ENCODE assay signal across 8 cellular contexts in genomic region chr6:30885999-30886896, GRCh38. TPM values are rescaled to one million over a fixed set of nuclear protein-coding genes. Genes with fewer than 3 reads are reported as not detected.
DNase-seq lines count a peak whose midpoint lies in the region; ATAC-seq and TF ChIP-seq lines count a peak whose summit lies in the region.

No MANE protein-coding gene starts in this region.

- DNase-seq in T-helper 2 cell treated with Interferon-gamma antibody and Interleukin-4, amounts not matched to agents 5 μg/mL and 100 μg/mL, for 36 hours (ENCODE audit: low spot score): no peak
- no peak for DNase-seq in T-helper 2 cell
- peak; percentile 81 for DNase-seq in NCI-H345 (lab: John Stamatoyannopoulos, UW)
- DNase-seq in adrenal gland: peak; percentile 78 to 95 (median 91)
- DNase-seq in left cardiac atrium: peak; percentile 73
- DNase-seq in ovary: peak; percentile 75 to 82 (median 78)
- no peak for DNase-seq in GM19238 (ENCODE audit: insufficient read length, low spot score)
- DNase-seq in activated CD4-positive, CD25-positive, alpha-beta regulatory T cell (lab: John Stamatoyannopoulos, UW): no peak

- H3K27me3 ChIP-seq in adrenal gland (no peaks in the 10 kb centered on the region), ovary (no peaks in the 10 kb centered on the region)

- no peaks in the 10 kb centered on the region for H3K9me3 ChIP-seq in adrenal gland (replicated peaks in 1 of 3)
- H3K9me3 ChIP-seq in ovary: no peaks in the 10 kb centered on the region

- H3K27ac ChIP-seq in adrenal gland: peak overlapping the region in 4 of 5 donors; percentile 28 to 88 (median 72)
- H3K27ac ChIP-seq in ovary: peak overlapping the region; percentile 87 to 97

- WGBS in adrenal gland, 4 donors: 14 to 36% (median 25%) methylated on average over 14 to 18 of the region's 18 CpGs
- WGBS in ovary, 3 donors: 7 to 13% (median 9%) methylated on average over 17 to 18 of the region's 18 CpGs

- peak; percentile 36 to 89 for TF ChIP-seq POLR2A in adrenal gland (IDR thresholded peaks at IDR 0.05)
- no peak for TF ChIP-seq POLR2A in ovary (IDR thresholded peaks at IDR 0.05)

- ATAC-seq in left cardiac atrium: peak; percentile 25 to 64

- peak overlapping the region; percentile 60 for H3K4me3 Mint-ChIP-seq in T-helper 2 cell treated with Interferon-gamma antibody and Interleukin-4, amounts not matched to agents 5 μg/mL and 100 μg/mL, for 36 hours

- peaks cover 17% of the 10 kb centered on the region for H3K4me1 Mint-ChIP-seq in T-helper 2 cell treated with Interferon-gamma antibody and Interleukin-4, amounts not matched to agents 5 μg/mL and 100 μg/mL, for 36 hours (ENCODE audit: low read depth)

- H3K27me3 Mint-ChIP-seq in T-helper 2 cell treated with Interferon-gamma antibody and Interleukin-4, amounts not matched to agents 5 μg/mL and 100 μg/mL, for 36 hours (ENCODE audit: low read depth): peaks cover 2% of the 10 kb centered on the region

- TF ChIP-seq CTCF in adrenal gland (IDR thresholded peaks at IDR 0.05) (no peak), ovary (IDR thresholded peaks at IDR 0.05) (no peak)

- intact Hi-C loops in adrenal gland (cut with DNase I): loop anchor here in 1 of 2 donors (10.0 kb wide), 1 partner anchor 141 kb away; the partner anchor contains the start of genes FLOT1 and IER3
- intact Hi-C loops in left cardiac atrium (cut with DNase I): no loop called here
- intact Hi-C loops in ovary (cut with DNase I): loop anchor here in 3 of 4 donors (10.0 kb wide), 2 partner anchors 141 to 201 kb away; partner anchors contain the start of genes FLOT1 (in 2 of the 3), IER3 (in 2 of the 3) and PPP1R18 (in 2 of the 3)

- H3K4me1 ChIP-seq in adrenal gland (replicated peaks in 1 of 2): peaks cover 26 to 47% of the 10 kb centered on the region in 2 donors
- peaks cover 16% of the 10 kb centered on the region for H3K4me1 ChIP-seq in ovary (ENCODE audit: insufficient read depth)

- no peaks in the 10 kb centered on the region for H3K9me3 Mint-ChIP-seq in T-helper 2 cell treated with Interferon-gamma antibody and Interleukin-4, amounts not matched to agents 5 μg/mL and 100 μg/mL, for 36 hours

- H3K36me3 Mint-ChIP-seq in T-helper 2 cell treated with Interferon-gamma antibody and Interleukin-4, amounts not matched to agents 5 μg/mL and 100 μg/mL, for 36 hours (ENCODE audit: low read depth): no peaks in the 10 kb centered on the region

- H3K27ac Mint-ChIP-seq in T-helper 2 cell treated with Interferon-gamma antibody and Interleukin-4, amounts not matched to agents 5 μg/mL and 100 μg/mL, for 36 hours: no peak overlapping the region

- no peak for TF ChIP-seq EP300 in ovary (IDR thresholded peaks at IDR 0.05)

- H3K36me3 ChIP-seq in adrenal gland (replicated peaks in 1 of 2) (peaks cover 0 to 14% of the 10 kb centered on the region in 2 donors), ovary (no peaks in the 10 kb centered on the region)

- H3K4me3 ChIP-seq in adrenal gland: peak overlapping the region in 1 of 4 donors; percentile 93
- H3K4me3 ChIP-seq in ovary: peak overlapping the region; percentile 82

RNA-seq across cellular contexts. Expression of gene DDR1, which starts 1.9 kb away (rescaled TPM):
- 100 to 1,000 TPM in 4 of 8 donors, 10 to 100 TPM in 4; 38.5 to 239 (median 105) TPM for total RNA-seq in adrenal gland
- 10 to 100 TPM; 18.0 to 53.3 (median 50.5) TPM for polyA plus RNA-seq in adrenal gland
- 10 to 100 TPM; 58.4 to 60.2 TPM for total RNA-seq in left cardiac atrium
- 100 to 1,000 TPM in 2 of 7 donors, 10 to 100 TPM in 5; 20.1 to 116 (median 83.7) TPM for total RNA-seq in ovary
- 10 to 100 TPM; 21.7 to 35.4 TPM for polyA plus RNA-seq in ovary

RNA-seq across cellular contexts. Expression of gene GTF2H4, which starts 21.8 kb away (rescaled TPM):
- 10 to 100 TPM in 6 of 8 donors, 1 to 10 TPM in 2; 3.7 to 48.6 (median 21.8) TPM for total RNA-seq in adrenal gland
- polyA plus RNA-seq in adrenal gland: 10 to 100 TPM; 30.8 to 71.9 (median 57.8) TPM
- total RNA-seq in left cardiac atrium: 10 to 100 TPM; 24.4 to 25.3 TPM
- 10 to 100 TPM in 6 of 7 donors, 1 to 10 TPM in 1; 5.6 to 43.9 (median 25.7) TPM for total RNA-seq in ovary
- 10 to 100 TPM; 22.0 to 24.5 TPM for polyA plus RNA-seq in ovary

RNA-seq across cellular contexts. Expression of gene VARS2, which starts 27.8 kb away (rescaled TPM):
- total RNA-seq in adrenal gland (10 to 100 TPM; 17.1 to 51.6 (median 31.7) TPM), left cardiac atrium (10 to 100 TPM; 14.0 to 18.7 TPM), ovary (10 to 100 TPM in 6 of 7 donors, 1 to 10 TPM in 1; 6.7 to 32.3 (median 19.8) TPM)
- polyA plus RNA-seq in adrenal gland (10 to 100 TPM; 21.2 to 89.6 (median 55.4) TPM), ovary (10 to 100 TPM; 17.0 to 23.4 TPM)

RNA-seq across cellular contexts. Expression of gene SFTA2, which starts 45.7 kb away (rescaled TPM):
- total RNA-seq in adrenal gland (1 to 10 TPM in 1 of 8 donors, under 1 TPM in 1, not detected in 6; 0.38 to 1.5 TPM), left cardiac atrium (not detected), ovary (1 to 10 TPM in 1 of 7 donors, under 1 TPM in 2, not detected in 4; 0.80 to 3.1 (median 0.82) TPM)
- polyA plus RNA-seq in adrenal gland (under 1 TPM in 2 of 3 donors, not detected in 1; 0.20 to 0.24 TPM), ovary (not detected)

RNA-seq across cellular contexts. Expression of gene MUCL3, which starts 54.5 kb away (rescaled TPM):
- total RNA-seq in adrenal gland: not detected
- polyA plus RNA-seq in adrenal gland: under 1 TPM in 2 of 3 donors, not detected in 1; under 0.01 to 0.02 TPM
- total RNA-seq in left cardiac atrium: not detected
- under 1 TPM in 1 of 7 donors, not detected in 6; under 0.01 TPM for total RNA-seq in ovary
- not detected for polyA plus RNA-seq in ovary

Comparison
In these comparisons a context has a peak if more than half of its experiments do, and no peak if none do; other contexts are left out.
1. DNase-seq: peak in NCI-H345 (single experiment), adrenal gland (7 of 7), left cardiac atrium (single experiment) and ovary (5 of 5); none in T-helper 2 cell treated with Interferon-gamma antibody and Interleukin-4, amounts not matched to agents 5 μg/mL and 100 μg/mL, for 36 hours (single experiment), T-helper 2 cell (0 of 5), GM19238 (single experiment) and activated CD4-positive, CD25-positive, alpha-beta regulatory T cell (0 of 4).
2. intact Hi-C loops: an anchor here in ovary (10.0 kb wide); none called in left cardiac atrium.